ENCODE assay signal across 8 cellular contexts in the genomic region with DNA sequence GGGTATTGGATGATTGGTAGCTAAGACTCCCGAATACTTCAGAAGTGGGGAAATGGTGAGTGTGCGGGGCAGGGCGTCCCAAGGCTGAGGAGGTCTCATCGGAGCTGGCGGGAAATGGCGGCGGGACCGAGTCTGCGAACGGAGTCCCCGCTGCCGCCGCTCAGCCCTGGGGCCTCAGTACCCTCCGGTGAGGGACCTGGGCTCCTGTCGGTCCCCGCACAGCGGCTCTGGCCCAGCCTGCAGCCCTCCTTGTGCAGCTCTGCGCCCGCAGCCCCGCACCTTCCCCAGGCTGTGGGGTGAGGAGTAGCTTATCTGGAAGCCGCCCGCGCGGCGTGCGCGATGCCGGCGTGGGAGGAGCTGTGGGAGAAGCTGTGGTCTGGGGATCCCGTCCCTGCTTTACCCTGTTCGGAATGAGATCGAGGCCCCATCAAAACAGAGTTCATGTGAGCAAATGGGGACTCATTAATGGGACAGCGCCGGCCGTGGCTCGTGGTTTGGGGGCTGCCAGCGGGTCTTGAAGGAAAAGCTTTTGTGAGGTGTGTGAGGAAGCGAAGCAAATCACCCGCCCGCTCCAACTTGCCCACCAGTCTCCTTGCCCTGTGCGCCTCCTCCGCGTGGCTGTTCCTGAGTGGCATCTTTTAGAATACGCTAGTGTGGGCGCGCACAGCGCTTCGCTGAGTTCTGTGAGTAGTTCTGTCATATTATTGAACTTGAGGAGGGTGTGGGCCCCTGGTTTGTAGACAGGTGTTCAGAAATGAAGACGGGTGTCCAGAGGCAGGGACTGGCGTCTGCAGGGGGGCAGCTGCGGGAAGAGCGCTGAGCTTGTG. TPM values are rescaled to one million over a fixed set of nuclear protein-coding genes. Genes with fewer than 3 reads are reported as not detected.
DNase-seq lines count a peak whose midpoint lies in the region; ATAC-seq and TF ChIP-seq lines count a peak whose summit lies in the region.

No MANE protein-coding gene starts in this region.

- POLR2A ChIA-PET in CD8-positive, alpha-beta memory T cell (lab: Charles Lee) = interaction anchor here (0.5 to 2.7 kb wide), 6 partner anchors 136 to 1267 kb away, joined by 3 to 10 read pairs (median 4); partner anchors contain the start of genes PIGG, UVSSA, ZNF718 and ZNF721

- intact Hi-C loops in ovary (cut with DNase I) = loop anchor here in 1 of 4 donors (5.0 kb wide), 2 partner anchors 159 to 334 kb away; partner anchors contain the start of genes ATP5ME, MYL5, PIGG and ZNF721

- 1 to 2% (median 2%) methylated on average over 38 to 52 of the region's 52 CpGs for WGBS in ovary, 3 donors
- 0 to 3% methylated on average over 11 to 49 of the region's 52 CpGs for WGBS in upper lobe of left lung, 2 donors

- peaks cover 68% of the 10 kb centered on the region for H3K79me2 ChIP-seq in Karpas-422 (ENCODE audit: low read length)

- H3K36me3 ChIP-seq in CD8-positive, alpha-beta memory T cell (ENCODE audit: insufficient read depth, low read length) = peaks cover 2% of the 10 kb centered on the region
- H3K36me3 ChIP-seq in Karpas-422 (ENCODE audit: insufficient read depth, low read length) = peaks cover 67% of the 10 kb centered on the region
- H3K36me3 ChIP-seq in ovary = no peaks in the 10 kb centered on the region
- peaks cover 0 to 10% (median 0%) of the 10 kb centered on the region in 4 donors for H3K36me3 ChIP-seq in upper lobe of left lung

- DNase-seq in CD8-positive, alpha-beta memory T cell = peak in 1 of 5 donors; percentile 2
- DNase-seq in Karpas-422 = peak; percentile 58
- DNase-seq in activated T-cell treated with anti-CD3 and anti-CD28 coated beads, Interleukin-2, amount 50 U/mL, for 4 hours = peak; percentile 58
- peak; percentile 28 to 68 for DNase-seq in foreskin fibroblast
- peak; percentile 48 to 77 (median 57) for DNase-seq in ovary
- DNase-seq in upper lobe of left lung = peak; percentile 38 to 93
- no peak for DNase-seq in H4 (ENCODE audit: low spot score)

- ATAC-seq in GM21390 (IDR thresholded peaks at IDR 0.05; ENCODE audit: unreplicated experiment) (peak; percentile 29), upper lobe of left lung (ENCODE audit: low FRiP score in 2 of 2) (peak; percentile 64 to 74)
- ATAC-seq in activated T-cell treated with anti-CD3 and anti-CD28 coated beads, Interleukin-2, amount 50 U/mL, for 4 hours = peak; percentile 55 to 61

- H3K4me1 Mint-ChIP-seq in CD8-positive, alpha-beta memory T cell = peaks cover 47 to 54% (median 53%) of the 10 kb centered on the region in 3 donors
- peaks cover 36% of the 10 kb centered on the region for H3K4me1 Mint-ChIP-seq in activated T-cell treated with anti-CD3 and anti-CD28 coated beads, Interleukin-2, amount 50 U/mL, for 4 hours (ENCODE audit: low read depth)

- H3K4me1 ChIP-seq in CD8-positive, alpha-beta memory T cell (ENCODE audit: insufficient read depth, low read length) = peaks cover 15% of the 10 kb centered on the region
- H3K4me1 ChIP-seq in Karpas-422 (ENCODE audit: low read length) (peaks cover 16% of the 10 kb centered on the region), ovary (ENCODE audit: insufficient read depth) (peaks cover 10% of the 10 kb centered on the region), upper lobe of left lung (peaks cover 13 to 21% (median 17%) of the 10 kb centered on the region in 4 donors)

- no peak for TF ChIP-seq CTCF in foreskin fibroblast (IDR thresholded peaks at IDR 0.05; ENCODE audit: low read depth, low read length)
- no peak for TF ChIP-seq CTCF in ovary (IDR thresholded peaks at IDR 0.05)
- no peak for TF ChIP-seq CTCF in upper lobe of left lung (IDR thresholded peaks at IDR 0.05)

- H3K36me3 Mint-ChIP-seq in CD8-positive, alpha-beta memory T cell = peaks cover 14 to 54% (median 54%) of the 10 kb centered on the region in 3 donors
- H3K36me3 Mint-ChIP-seq in activated T-cell treated with anti-CD3 and anti-CD28 coated beads, Interleukin-2, amount 50 U/mL, for 4 hours (ENCODE audit: insufficient read depth) = peaks cover 40% of the 10 kb centered on the region

- H3K9me3 ChIP-seq in CD8-positive, alpha-beta memory T cell (ENCODE audit: low read length) = peaks cover 32% of the 10 kb centered on the region
- H3K9me3 ChIP-seq in Karpas-422 (ENCODE audit: low read length) (peaks cover 37% of the 10 kb centered on the region), ovary (peaks cover 0 to 8% of the 10 kb centered on the region in 2 donors), upper lobe of left lung (peaks cover 4 to 36% (median 21%) of the 10 kb centered on the region in 4 donors)

- peak overlapping the region; percentile 96 to 99 (median 98) for H3K4me3 Mint-ChIP-seq in CD8-positive, alpha-beta memory T cell
- peak overlapping the region; percentile 100 for H3K4me3 Mint-ChIP-seq in activated T-cell treated with anti-CD3 and anti-CD28 coated beads, Interleukin-2, amount 50 U/mL, for 4 hours

- H3K4me2 ChIP-seq in Karpas-422 (ENCODE audit: low read depth, low read length, poor library complexity, severe bottlenecking) = peak overlapping the region; percentile 81

- CTCF ChIA-PET in CD8-positive, alpha-beta memory T cell (lab: Charles Lee) = interaction anchor here (0.8 kb wide), 1 partner anchor 336 kb away, joined by 3 read pairs; the partner anchor contains the start of genes ATP5ME and MYL5

- H3K27me3 ChIP-seq in CD8-positive, alpha-beta memory T cell (ENCODE audit: insufficient read depth, low read length, poor library complexity, severe bottlenecking) = no peaks in the 10 kb centered on the region
- H3K27me3 ChIP-seq in Karpas-422 (ENCODE audit: low read length) (no peaks in the 10 kb centered on the region), ovary (no peaks in the 10 kb centered on the region), upper lobe of left lung (peaks cover 0 to 4% (median 0%) of the 10 kb centered on the region in 4 donors)

- peak overlapping the region; percentile 95 for H3K4me3 ChIP-seq in CD8-positive, alpha-beta memory T cell (ENCODE audit: low read length)
- peak overlapping the region; percentile 96 for H3K4me3 ChIP-seq in Karpas-422 (ENCODE audit: low read length)
- H3K4me3 ChIP-seq in foreskin fibroblast (ENCODE audit: low read depth in 1 of 2, low read length in 2 of 2) = peak overlapping the region; percentile 87 to 90
- H3K4me3 ChIP-seq in ovary = peak overlapping the region; percentile 92
- peak overlapping the region; percentile 71 to 97 (median 91) for H3K4me3 ChIP-seq in upper lobe of left lung

- peak overlapping the region; percentile 90 for H3K27ac ChIP-seq in CD8-positive, alpha-beta memory T cell (ENCODE audit: low read depth, low read length)
- H3K27ac ChIP-seq in Karpas-422 (ENCODE audit: low read length) = peak overlapping the region; percentile 79
- H3K27ac ChIP-seq in ovary = peak overlapping the region; percentile 87 to 94
- H3K27ac ChIP-seq in upper lobe of left lung = peak overlapping the region; percentile 89 to 98 (median 94)

- H2AFZ ChIP-seq in Karpas-422 (ENCODE audit: low read length) = no peak overlapping the region

- peaks cover 14 to 42% (median 32%) of the 10 kb centered on the region in 5 donors for H3K9me3 Mint-ChIP-seq in CD8-positive, alpha-beta memory T cell
- H3K9me3 Mint-ChIP-seq in activated T-cell treated with anti-CD3 and anti-CD28 coated beads, Interleukin-2, amount 50 U/mL, for 4 hours = peaks cover 26% of the 10 kb centered on the region

- H3K9ac ChIP-seq in Karpas-422 (ENCODE audit: low read length) = peak overlapping the region; percentile 94

- H4K20me1 ChIP-seq in Karpas-422 (ENCODE audit: insufficient read depth, low read depth, low read length) = no peaks in the 10 kb centered on the region

- H3K27ac Mint-ChIP-seq in CD8-positive, alpha-beta memory T cell = peak overlapping the region; percentile 87 to 99 (median 98)

- H3K27me3 Mint-ChIP-seq in CD8-positive, alpha-beta memory T cell = peaks cover 0 to 6% of the 10 kb centered on the region in 2 donors
- no peaks in the 10 kb centered on the region for H3K27me3 Mint-ChIP-seq in activated T-cell treated with anti-CD3 and anti-CD28 coated beads, Interleukin-2, amount 50 U/mL, for 4 hours (ENCODE audit: low read depth)

- H3K9me2 ChIP-seq in Karpas-422 (replicated peaks; ENCODE audit: insufficient read depth, low read length) = no peaks in the 10 kb centered on the region

- TF ChIP-seq EP300 in ovary (IDR thresholded peaks at IDR 0.05) (no peak), upper lobe of left lung (IDR thresholded peaks at IDR 0.05) (no peak)

- TF ChIP-seq POLR2A in ovary (IDR thresholded peaks at IDR 0.05) (no peak), upper lobe of left lung (IDR thresholded peaks at IDR 0.05) (peak in 1 of 4 donors; percentile 56)

RNA-seq across cellular contexts. Expression of gene ZNF141, which starts 0.5 kb away (rescaled TPM):
- 10 to 100 TPM; 20.8 to 22.1 TPM for total RNA-seq in CD8-positive, alpha-beta memory T cell
- 8.6 TPM for polyA plus RNA-seq in CD8-positive, alpha-beta memory T cell
- 71.9 and 133 TPM in 2 replicates for total RNA-seq in Karpas-422 (2014; rRNA removed; shearing (Covaris generic); ENCODE audit: low replicate concordance)
- total RNA-seq in activated T-cell treated with anti-CD3 and anti-CD28 coated beads, Interleukin-2, amount 50 U/mL, for 4 hours = 10 to 100 TPM; 16.8 to 21.7 (median 19.4) TPM
- total RNA-seq in ovary (10 to 100 TPM; 30.9 to 55.7 (median 40.4) TPM), upper lobe of left lung (10 to 100 TPM; 11.8 to 62.9 (median 17.3) TPM)
- 10 to 100 TPM in 1 of 2 donors, 1 to 10 TPM in 1; 7.4 to 14.8 TPM for polyA plus RNA-seq in ovary
- 0.90 and 1.2 TPM in 2 replicates for total RNA-seq in H4 (2014; rRNA removed; shearing (Covaris generic))

RNA-seq across cellular contexts. Expression of gene ZNF732, which starts 32.9 kb away (rescaled TPM):
- not detected for total RNA-seq in CD8-positive, alpha-beta memory T cell
- not detected for polyA plus RNA-seq in CD8-positive, alpha-beta memory T cell
- total RNA-seq in Karpas-422 (2014; rRNA removed; shearing (Covaris generic); ENCODE audit: low replicate concordance) = 0.25 and 1.0 TPM in 2 replicates
- not detected for total RNA-seq in activated T-cell treated with anti-CD3 and anti-CD28 coated beads, Interleukin-2, amount 50 U/mL, for 4 hours
- total RNA-seq in ovary (under 1 TPM; 0.30 to 0.85 (median 0.43) TPM), upper lobe of left lung (under 1 TPM in 2 of 6 donors, not detected in 4; 0.13 to 0.15 TPM)
- under 1 TPM; 0.37 to 0.44 TPM for polyA plus RNA-seq in ovary
- total RNA-seq in H4 (2014; rRNA removed; shearing (Covaris generic)) = 0.10 and 0.66 TPM in 2 replicates
